13 cellular contexts compared by ENCODE assay signal in the genomic region with DNA sequence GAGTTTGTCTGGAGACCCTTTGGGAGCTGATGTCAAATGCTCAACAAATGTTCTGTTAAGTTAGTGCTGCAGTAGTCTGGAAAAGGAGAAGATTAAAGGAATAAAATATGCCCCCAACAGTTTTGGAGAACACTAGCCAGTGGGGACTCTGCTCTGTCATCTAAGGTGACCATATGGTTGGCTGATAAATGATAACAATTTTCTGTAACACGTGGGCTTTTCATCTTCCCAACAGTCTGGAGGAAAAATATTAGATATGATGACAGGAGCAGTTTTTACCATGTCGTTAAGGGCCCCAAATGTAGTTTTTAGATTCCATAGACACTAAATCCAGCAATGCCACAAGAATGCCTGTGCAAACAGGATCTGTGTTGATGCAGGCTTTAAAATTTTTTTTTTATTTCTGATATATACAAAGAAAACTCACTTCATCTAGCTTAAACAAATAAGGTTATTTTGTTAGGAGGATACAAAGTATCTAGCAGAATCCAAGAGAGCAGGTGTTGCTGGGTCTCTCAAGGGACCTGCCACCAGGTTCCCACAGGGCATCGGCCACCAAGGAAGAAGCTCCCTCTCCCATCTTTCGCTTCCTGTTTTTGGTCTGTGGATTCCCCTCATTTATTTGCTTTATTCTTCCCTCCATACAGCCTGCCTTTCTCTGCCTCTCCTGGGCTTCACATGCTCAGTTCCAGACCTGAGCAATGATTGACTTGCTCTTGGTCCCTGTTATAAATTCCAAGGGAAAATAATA. TPM values are rescaled to one million over a fixed set of nuclear protein-coding genes. Genes with fewer than 3 reads are reported as not detected.
"Had no signal": no experiment of that assay in that cellular context is flagged by ENCODE, and none has a peak within 500 bp of the region (broad histone marks: within the 10 kb centered on the region; RNA-seq: fewer than 3 reads in every experiment).

No MANE protein-coding gene starts in this region.

- DNase-seq: activated CD4-positive, alpha-beta memory T cell treated with anti-CD3 and anti-CD28 coated beads, Interleukin-2, amount 10 ng/mL, durations not matched to agents 7 days and 5 days; activated effector memory CD4-positive, alpha-beta T cell treated with anti-CD3 and anti-CD28 coated beads, Interleukin-2, amount 50 U/mL, for 16 hours; activated T-cell treated with anti-CD3 and anti-CD28 coated beads, Interleukin-2, amount 50 U/mL, for 24 hours; aorta; effector memory CD4-positive, alpha-beta T cell; foreskin melanocyte; left ventricle myocardium inferior; mucosa of descending colon; naive thymus-derived CD8-positive, alpha-beta T cell; stimulated activated CD4-positive, alpha-beta T cell treated with anti-CD3 and anti-CD28 coated beads, Interleukin-4, amount 100 ng/mL, for 1 hour; stimulated activated naive B cell treated with anti-CD40 and anti-IgM and Interleukin-4, amounts not matched to agents 10 μg/mL and 1 μg/mL and 100 μg/mL, for 72 hours; tibial artery had no signal

- FAIRE-seq: urothelium cell line had no signal

- H3K36me3 ChIP-seq: left ventricle myocardium inferior, tibial artery had no signal

- H3K27ac Mint-ChIP-seq: activated CD4-positive, alpha-beta memory T cell treated with anti-CD3 and anti-CD28 coated beads, Interleukin-2, amount 10 ng/mL, durations not matched to agents 7 days and 5 days; activated T-cell treated with anti-CD3 and anti-CD28 coated beads, Interleukin-2, amount 50 U/mL, for 24 hours; stimulated activated naive B cell treated with anti-CD40 and anti-IgM and Interleukin-4, amounts not matched to agents 10 μg/mL and 1 μg/mL and 100 μg/mL, for 72 hours had no signal

- H3K9me3 ChIP-seq: left ventricle myocardium inferior, mucosa of descending colon, tibial artery had no signal

- ATAC-seq: mucosa of descending colon; naive thymus-derived CD8-positive, alpha-beta T cell; stimulated activated naive B cell treated with anti-CD40 and anti-IgM and Interleukin-4, amounts not matched to agents 10 μg/mL and 1 μg/mL and 100 μg/mL, for 72 hours had no signal

- H3K4me3 ChIP-seq: left ventricle myocardium inferior, mucosa of descending colon, tibial artery had no signal

- H3K27me3 Mint-ChIP-seq: activated CD4-positive, alpha-beta memory T cell treated with anti-CD3 and anti-CD28 coated beads, Interleukin-2, amount 10 ng/mL, durations not matched to agents 7 days and 5 days; activated T-cell treated with anti-CD3 and anti-CD28 coated beads, Interleukin-2, amount 50 U/mL, for 24 hours; naive thymus-derived CD8-positive, alpha-beta T cell; stimulated activated naive B cell treated with anti-CD40 and anti-IgM and Interleukin-4, amounts not matched to agents 10 μg/mL and 1 μg/mL and 100 μg/mL, for 72 hours had no signal

- H3K27ac ChIP-seq: left ventricle myocardium inferior, tibial artery had no signal

- H3K36me3 Mint-ChIP-seq: naive thymus-derived CD8-positive, alpha-beta T cell; stimulated activated naive B cell treated with anti-CD40 and anti-IgM and Interleukin-4, amounts not matched to agents 10 μg/mL and 1 μg/mL and 100 μg/mL, for 72 hours had no signal

- H3K9me3 Mint-ChIP-seq: activated T-cell treated with anti-CD3 and anti-CD28 coated beads, Interleukin-2, amount 50 U/mL, for 24 hours had no signal

- H3K4me3 Mint-ChIP-seq: activated CD4-positive, alpha-beta memory T cell treated with anti-CD3 and anti-CD28 coated beads, Interleukin-2, amount 10 ng/mL, durations not matched to agents 7 days and 5 days; activated T-cell treated with anti-CD3 and anti-CD28 coated beads, Interleukin-2, amount 50 U/mL, for 24 hours; naive thymus-derived CD8-positive, alpha-beta T cell; stimulated activated naive B cell treated with anti-CD40 and anti-IgM and Interleukin-4, amounts not matched to agents 10 μg/mL and 1 μg/mL and 100 μg/mL, for 72 hours had no signal

RNA-seq across cellular contexts. Expression of a gene that starts 6.2 kb away (rescaled TPM):
- total RNA-seq: naive thymus-derived CD8-positive, alpha-beta T cell had no signal
- polyA plus RNA-seq: naive thymus-derived CD8-positive, alpha-beta T cell had no signal
